ENCODE assay signal across 14 cellular contexts in genomic region chr2:223576873-223577272, GRCh38. TPM values are rescaled to one million over a fixed set of nuclear protein-coding genes. Genes with fewer than 3 reads are reported as not detected.
DNase-seq lines count a peak whose midpoint lies in the region; ATAC-seq and TF ChIP-seq lines count a peak whose summit lies in the region.
"Had no signal": no experiment of that assay in that cellular context is flagged by ENCODE, and none has a peak within 500 bp of the region (broad histone marks: within the 10 kb centered on the region; RNA-seq: fewer than 3 reads in every experiment).

No MANE protein-coding gene starts in this region.

- no peaks in the 10 kb centered on the region for H3K36me3 Mint-ChIP-seq in type B pancreatic cell

- H2AFZ ChIP-seq in neuronal stem cell (ENCODE audit: low read length): no peak overlapping the region

- no peak overlapping the region for H2AK5ac ChIP-seq in neuronal stem cell (ENCODE audit: low read depth, low read length)

- H3K9me3 ChIP-seq in neuronal stem cell (replicated peaks in 1 of 2; ENCODE audit: control insufficient read depth in 2 of 2, insufficient read depth in 1 of 2, low read depth in 1 of 2, low read length in 2 of 2): no peaks in the 10 kb centered on the region
- H3K9me3 ChIP-seq: uterus had no signal

- H4K91ac ChIP-seq in neuronal stem cell (ENCODE audit: low read depth, low read length, poor library complexity): no peak overlapping the region

- WGBS in neuronal stem cell (ENCODE audit: extremely low coverage in 2 of 2, insufficient read length in 2 of 2, insufficient replicate concordance in 1 of 2), 2 donors: no CpG with 5 or more reads among the region's 5 CpGs

- H3K4me3 Mint-ChIP-seq in type B pancreatic cell: no peak overlapping the region
- H3K4me3 Mint-ChIP-seq: activated T-cell treated with anti-CD3 and anti-CD28 coated beads, Interleukin-2, amount 50 U/mL, for 4 hours; H9 had no signal

- peaks cover 8% of the 10 kb centered on the region for H3K27me3 Mint-ChIP-seq in type B pancreatic cell

- no peaks in the 10 kb centered on the region for H3K36me3 ChIP-seq in neuronal stem cell (replicated peaks in 1 of 2; ENCODE audit: control insufficient read depth in 2 of 2, insufficient read depth in 2 of 2, low read length in 2 of 2)
- H3K36me3 ChIP-seq: uterus had no signal

- H3K4me1 Mint-ChIP-seq in type B pancreatic cell (ENCODE audit: unreplicated experiment): peaks cover 8% of the 10 kb centered on the region

- no peak overlapping the region for H3K4me3 ChIP-seq in retinal pigment epithelial cell (ENCODE audit: low read length)
- no peak overlapping the region for H3K4me3 ChIP-seq in neuronal stem cell (ENCODE audit: low read length in 2 of 2)
- H3K4me3 ChIP-seq: uterus had no signal

- H3K27ac ChIP-seq in neuronal stem cell (replicated peaks; ENCODE audit: low read length): no peak overlapping the region
- H3K27ac ChIP-seq: uterus, VCaP had no signal

- no peak overlapping the region for H3K23ac ChIP-seq in neuronal stem cell (ENCODE audit: low read depth, low read length, poor library complexity)

- ATAC-seq in HG02938 (IDR thresholded peaks at IDR 0.05; ENCODE audit: unreplicated experiment): no peak
- ATAC-seq: activated T-cell treated with anti-CD3 and anti-CD28 coated beads, Interleukin-2, amount 50 U/mL, for 4 hours had no signal

- no peak overlapping the region for H3K18ac ChIP-seq in neuronal stem cell (ENCODE audit: low read length)

- no peak overlapping the region for H2BK5ac ChIP-seq in neuronal stem cell (ENCODE audit: low read length)

- no peak overlapping the region for H2BK12ac ChIP-seq in neuronal stem cell (ENCODE audit: low read length)

- TF ChIP-seq CTCF in retinal pigment epithelial cell (conservative IDR thresholded peaks at IDR 0.05; ENCODE audit: low read depth, low read length) (no peak), type B pancreatic cell (conservative IDR thresholded peaks at IDR 0.05) (no peak)

- no peaks in the 10 kb centered on the region for H3K27me3 ChIP-seq in neuronal stem cell (ENCODE audit: control insufficient read depth in 3 of 3, insufficient read depth in 3 of 3, low read depth in 1 of 3, low read length in 3 of 3)
- H3K27me3 ChIP-seq: uterus had no signal

- DNase-seq in ELR (ENCODE audit: low read depth) (peak; percentile 92), fibroblast of gingiva (ENCODE audit: low read depth) (peak; percentile 97), retinal pigment epithelial cell (ENCODE audit: low read depth) (peak; percentile 93), type B pancreatic cell (ENCODE audit: extremely low spot score, unreplicated experiment) (no peak), neuronal stem cell (ENCODE audit: low spot score) (no peak), LoVo (ENCODE audit: low spot score) (no peak)
- DNase-seq: activated T-cell treated with anti-CD3 and anti-CD28 coated beads, Interleukin-2, amount 50 U/mL, for 4 hours; H9; NCI-H1417; uterus had no signal

- H3K79me1 ChIP-seq in neuronal stem cell (ENCODE audit: low read depth, low read length): peaks cover under 1% of the 10 kb centered on the region

- H3K9ac ChIP-seq in neuronal stem cell (ENCODE audit: low read depth, low read length, poor library complexity): no peak overlapping the region

- H3K14ac ChIP-seq in neuronal stem cell (ENCODE audit: low read length): no peak overlapping the region

- H2BK120ac ChIP-seq in neuronal stem cell (ENCODE audit: low read depth, low read length): no peak overlapping the region

- H2BK15ac ChIP-seq in neuronal stem cell (ENCODE audit: low read length): no peak overlapping the region

- no peak overlapping the region for H3K4me2 ChIP-seq in neuronal stem cell (ENCODE audit: insufficient read depth, low read length, poor library complexity, severe bottlenecking)

- peaks cover 8 to 33% of the 10 kb centered on the region in 2 donors for H3K4me1 ChIP-seq in neuronal stem cell (ENCODE audit: control insufficient read depth in 2 of 2, insufficient read depth in 1 of 2, low read depth in 1 of 2, low read length in 2 of 2)
- H3K4me1 ChIP-seq: uterus had no signal

- H3K4ac ChIP-seq in neuronal stem cell (ENCODE audit: low read length): no peak overlapping the region

- no peak overlapping the region for H4K8ac ChIP-seq in neuronal stem cell (ENCODE audit: low read depth, low read length)

- no peak overlapping the region for H3K27ac Mint-ChIP-seq in type B pancreatic cell
- H3K27ac Mint-ChIP-seq: H9 had no signal

- no peaks in the 10 kb centered on the region for H3K9me3 Mint-ChIP-seq in type B pancreatic cell
- H3K9me3 Mint-ChIP-seq: activated T-cell treated with anti-CD3 and anti-CD28 coated beads, Interleukin-2, amount 50 U/mL, for 4 hours; H9 had no signal

TF ChIP-seq in PFSK-1, 5 proteins besides CTCF, POLR2A, EP300 and RAD21:
- 0 out of 4 replicates have a peak, but pooled peaks of 1 of the 2 experiments have one; percentile 38 for TF ChIP-seq REST (IDR thresholded peaks at IDR 0.05; ENCODE audit: insufficient read depth in 1 of 2, low read depth in 2 of 2, low read length in 2 of 2)
- no peak for TF ChIP-seq TAF1 (IDR thresholded peaks at IDR 0.05; ENCODE audit: borderline replicate concordance, insufficient read depth, low read length)
- peak; percentile 43 for TF ChIP-seq POLR2AphosphoS5 (IDR thresholded peaks at IDR 0.05; ENCODE audit: low read depth, low read length)
- TF ChIP-seq FOXP2 (optimal IDR thresholded peaks at IDR 0.05; ENCODE audit: borderline replicate concordance, extremely low read depth, extremely low read length, insufficient read depth): no peak

RNA-seq across cellular contexts. Expression of gene SCG2, which starts 25.3 kb away (rescaled TPM):
- 23.0 TPM for polyA plus RNA-seq in PFSK-1 (2012; ENCODE audit: insufficient read length, low read depth)
- total RNA-seq in type B pancreatic cell (ENCODE audit: low replicate concordance): 75.1 and 347 TPM in 2 replicates
- 0.17 TPM for polyA plus RNA-seq in neuronal stem cell (2013, experiment 1 of 2)
- 0.26 TPM for polyA plus RNA-seq in neuronal stem cell (2013, experiment 2 of 2)
- total RNA-seq: activated T-cell treated with anti-CD3 and anti-CD28 coated beads, Interleukin-2, amount 50 U/mL, for 4 hours; dermis microvascular lymphatic vessel endothelial cell had no signal

Comparison
In these comparisons a context has a peak if more than half of its experiments do, and no peak if none do; other contexts are left out.
1. DNase-seq: peak in ELR (single experiment), fibroblast of gingiva (single experiment) and retinal pigment epithelial cell (single experiment); none in type B pancreatic cell (single experiment), neuronal stem cell (single experiment) and LoVo (single experiment).